8 cellular contexts compared by ENCODE assay signal in the genomic region with DNA sequence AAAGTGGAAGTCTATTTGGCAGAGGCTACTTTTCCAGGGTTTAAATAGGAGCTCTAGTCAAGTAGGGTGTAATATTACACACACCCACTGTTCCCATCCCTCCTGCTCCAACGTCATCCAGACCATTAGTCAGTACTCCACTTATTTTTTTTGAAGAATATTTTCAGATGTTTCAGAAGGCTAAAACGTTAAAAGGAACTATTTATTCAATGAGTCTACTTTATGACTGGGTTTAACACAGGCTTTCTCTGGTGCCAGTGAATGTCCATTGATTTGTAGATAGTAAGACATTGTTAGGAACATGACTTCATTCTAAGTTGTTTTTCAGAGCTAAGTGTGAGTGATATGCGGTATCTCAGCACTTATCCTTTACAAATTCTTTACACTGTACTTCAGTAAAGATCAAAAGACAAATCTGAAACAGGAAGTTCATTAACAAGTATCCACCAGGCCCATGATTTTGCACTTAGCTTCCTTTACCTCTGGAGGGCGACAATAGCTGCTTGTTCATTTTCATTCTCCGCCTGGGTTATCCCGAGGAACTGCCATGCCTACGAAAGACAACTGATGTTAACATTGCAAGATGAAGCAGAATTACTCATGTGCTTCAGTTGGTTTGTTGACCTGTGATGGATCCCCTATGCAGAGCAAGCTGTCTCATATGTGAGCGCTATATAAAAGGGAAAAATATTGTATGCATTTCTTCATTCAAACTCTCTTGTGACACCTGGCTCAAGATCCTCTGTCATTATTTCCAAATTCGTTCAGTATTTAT.
A peak's percentile ranks its signal among the peaks of the same experiment; 100 is the strongest.
DNase-seq lines count a peak whose midpoint lies in the region; ATAC-seq, FAIRE-seq and TF ChIP-seq lines count a peak whose summit lies in the region.

No MANE protein-coding gene starts in this region.

- peak; percentile 77 to 82 for TF ChIP-seq RAD21 in liver (IDR thresholded peaks at IDR 0.05)

- peak; percentile 80 for ATAC-seq in Right ventricle myocardium inferior

- H3K4me2 ChIP-seq in OCI-LY7 (ENCODE audit: low read length), result peak overlapping the region; percentile 28; the same call in 1 of the 2 replicates

- H4K20me1 ChIP-seq in OCI-LY7 (ENCODE audit: insufficient read depth, low read length), result no peaks in the 10 kb centered on the region

- DNase-seq in Right ventricle myocardium inferior (ENCODE audit: missing footprints), result no peak
- no peak for DNase-seq in cardiac septum (ENCODE audit: low spot score)
- DNase-seq in H4 (ENCODE audit: low spot score), result peak; percentile 82
- peak; percentile 9 for DNase-seq in KG1 (lab: John Stamatoyannopoulos, UW)
- DNase-seq in OCI-LY7 (ENCODE audit: low spot score), result peak; percentile 77
- no peak for DNase-seq in chondrocyte (ENCODE audit: low spot score)
- peak; percentile 69 for DNase-seq in urothelium cell line (ENCODE audit: low spot score)

- no TSS peak for BruUV-seq in OCI-LY7 (replicated peaks; lab: Mats Ljungman, UMichigan)

- H3K36me3 ChIP-seq in OCI-LY7 (ENCODE audit: insufficient read depth, low read length), result no peaks in the 10 kb centered on the region
- H3K36me3 ChIP-seq in liver (ENCODE audit: control insufficient read depth in 4 of 4, insufficient read depth in 3 of 4, low read depth in 1 of 4, low read length in 3 of 4), result no peaks in the 10 kb centered on the region

- TF ChIP-seq CTCF in OCI-LY7 (conservative IDR thresholded peaks at IDR 0.05; ENCODE audit: low read length), result peak; percentile 94
- peak; percentile 90 for TF ChIP-seq CTCF in chondrocyte (IDR thresholded peaks at IDR 0.05)
- TF ChIP-seq CTCF in liver (IDR thresholded peaks at IDR 0.05; ENCODE audit: low read depth, low read length, missing input control), result peak; percentile 41

- no peaks in the 10 kb centered on the region for H3K27me3 ChIP-seq in liver (ENCODE audit: control insufficient read depth in 4 of 4, insufficient read depth in 4 of 4, low read length in 3 of 4)

- CTCF ChIA-PET in OCI-LY7 (lab: Charles Lee; ENCODE audit: unreplicated experiment), result interaction anchor here (1.1 to 1.4 kb wide), 4 partner anchors 16 to 274 kb away, joined by 3 to 4 read pairs (median 4); no protein-coding TSS in a partner anchor

- H3K9ac ChIP-seq in liver (ENCODE audit: low read depth in 1 of 2, low read length in 2 of 2), result no peak overlapping the region

- intact Hi-C loops in Right ventricle myocardium inferior (cut with DNase I) (no loop called here), cardiac septum (cut with DNase I) (no loop called here), OCI-LY7 (cut with micrococcal nuclease; ENCODE audit: unreplicated experiment) (loop anchor here (1.0 to 5.0 kb wide), 3 partner anchors 111 to 791 kb away; partner anchors contain the start of gene TTC14)

- POLR2A ChIA-PET in OCI-LY7 (lab: Charles Lee), result interaction anchor here (0.6 to 1.4 kb wide), 10 partner anchors 10 to 1014 kb away, joined by 3 to 5 read pairs (median 3); no protein-coding TSS in a partner anchor

- H3K4me1 Mint-ChIP-seq in chondrocyte (ENCODE audit: low read depth), result peaks cover 12% of the 10 kb centered on the region

- H2AFZ ChIP-seq in OCI-LY7 (ENCODE audit: low read length), result peak overlapping the region; percentile 84; the same call in 1 of the 2 replicates

- no peaks in the 10 kb centered on the region for H3K79me2 ChIP-seq in OCI-LY7 (ENCODE audit: insufficient read depth, low read depth, low read length)

- no peak for FAIRE-seq in urothelium cell line (lab: Jason Lieb, UNC)

- H3K9me3 Mint-ChIP-seq in chondrocyte (ENCODE audit: low read depth), result no peaks in the 10 kb centered on the region

- peak overlapping the region; percentile 85 for H3K27ac Mint-ChIP-seq in chondrocyte (ENCODE audit: unreplicated experiment)

- no peak overlapping the region for H3K4me3 ChIP-seq in OCI-LY7 (ENCODE audit: low read depth, low read length, poor library complexity, severe bottlenecking)
- no peak overlapping the region for H3K4me3 ChIP-seq in liver (ENCODE audit: low read depth in 1 of 3, low read length in 3 of 3)

- no peak overlapping the region for H3K4me3 Mint-ChIP-seq in chondrocyte (ENCODE audit: unreplicated experiment)

- H3K9me3 ChIP-seq in OCI-LY7 (ENCODE audit: low read length) (no peaks in the 10 kb centered on the region), liver (ENCODE audit: control insufficient read depth in 4 of 4, low read length in 3 of 4) (no peaks in the 10 kb centered on the region)

- no peaks in the 10 kb centered on the region for H3K27me3 Mint-ChIP-seq in chondrocyte (ENCODE audit: low read depth)

- H3K27ac ChIP-seq in OCI-LY7 (ENCODE audit: low read depth, low read length, poor library complexity, severe bottlenecking) (no peak overlapping the region), liver (ENCODE audit: low read depth in 1 of 2, low read length in 2 of 2) (no peak overlapping the region)

- H3K36me3 Mint-ChIP-seq in chondrocyte (ENCODE audit: low read depth), result no peaks in the 10 kb centered on the region

- peaks cover 5% of the 10 kb centered on the region for H3K4me1 ChIP-seq in OCI-LY7 (ENCODE audit: insufficient read depth, low read length, poor library complexity, severe bottlenecking)
- no peaks in the 10 kb centered on the region for H3K4me1 ChIP-seq in liver (ENCODE audit: control insufficient read depth in 4 of 4, insufficient read depth in 4 of 4, low read length in 3 of 4)

- WGBS in liver, result 21% methylated on average over 9 of the region's 9 CpGs

- H3K9me2 ChIP-seq in OCI-LY7 (ENCODE audit: insufficient read depth, low read length), result no peaks in the 10 kb centered on the region

TF ChIP-seq in liver, 16 proteins besides CTCF, POLR2A, EP300 and RAD21:
- no peak for TF ChIP-seq TAF1 (conservative IDR thresholded peaks at IDR 0.05)
- TF ChIP-seq FOXA1 (IDR thresholded peaks at IDR 0.05), result no peak
- TF ChIP-seq JUND (IDR thresholded peaks at IDR 0.05), result no peak
- no peak for TF ChIP-seq HNF4A (conservative IDR thresholded peaks at IDR 0.05)
- TF ChIP-seq YY1 (IDR thresholded peaks at IDR 0.05), result no peak
- no peak for TF ChIP-seq NR2F2 (IDR thresholded peaks at IDR 0.05)
- TF ChIP-seq, protein P1, sequence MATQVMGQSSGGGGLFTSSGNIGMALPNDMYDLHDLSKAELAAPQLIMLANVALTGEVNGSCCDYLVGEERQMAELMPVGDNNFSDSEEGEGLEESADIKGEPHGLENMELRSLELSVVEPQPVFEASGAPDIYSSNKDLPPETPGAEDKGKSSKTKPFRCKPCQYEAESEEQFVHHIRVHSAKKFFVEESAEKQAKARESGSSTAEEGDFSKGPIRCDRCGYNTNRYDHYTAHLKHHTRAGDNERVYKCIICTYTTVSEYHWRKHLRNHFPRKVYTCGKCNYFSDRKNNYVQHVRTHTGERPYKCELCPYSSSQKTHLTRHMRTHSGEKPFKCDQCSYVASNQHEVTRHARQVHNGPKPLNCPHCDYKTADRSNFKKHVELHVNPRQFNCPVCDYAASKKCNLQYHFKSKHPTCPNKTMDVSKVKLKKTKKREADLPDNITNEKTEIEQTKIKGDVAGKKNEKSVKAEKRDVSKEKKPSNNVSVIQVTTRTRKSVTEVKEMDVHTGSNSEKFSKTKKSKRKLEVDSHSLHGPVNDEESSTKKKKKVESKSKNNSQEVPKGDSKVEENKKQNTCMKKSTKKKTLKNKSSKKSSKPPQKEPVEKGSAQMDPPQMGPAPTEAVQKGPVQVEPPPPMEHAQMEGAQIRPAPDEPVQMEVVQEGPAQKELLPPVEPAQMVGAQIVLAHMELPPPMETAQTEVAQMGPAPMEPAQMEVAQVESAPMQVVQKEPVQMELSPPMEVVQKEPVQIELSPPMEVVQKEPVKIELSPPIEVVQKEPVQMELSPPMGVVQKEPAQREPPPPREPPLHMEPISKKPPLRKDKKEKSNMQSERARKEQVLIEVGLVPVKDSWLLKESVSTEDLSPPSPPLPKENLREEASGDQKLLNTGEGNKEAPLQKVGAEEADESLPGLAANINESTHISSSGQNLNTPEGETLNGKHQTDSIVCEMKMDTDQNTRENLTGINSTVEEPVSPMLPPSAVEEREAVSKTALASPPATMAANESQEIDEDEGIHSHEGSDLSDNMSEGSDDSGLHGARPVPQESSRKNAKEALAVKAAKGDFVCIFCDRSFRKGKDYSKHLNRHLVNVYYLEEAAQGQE (IDR thresholded peaks at IDR 0.05), result no peak
- TF ChIP-seq GABPA (IDR thresholded peaks at IDR 0.05 in 1 of 2, conservative IDR thresholded peaks at IDR 0.05 in 1 of 2), result no peak
- no peak for TF ChIP-seq ATF3 (IDR thresholded peaks at IDR 0.05)
- TF ChIP-seq HNF4G (IDR thresholded peaks at IDR 0.05), result no peak
- TF ChIP-seq RXRA (IDR thresholded peaks at IDR 0.05), result no peak
- TF ChIP-seq, protein P2, sequence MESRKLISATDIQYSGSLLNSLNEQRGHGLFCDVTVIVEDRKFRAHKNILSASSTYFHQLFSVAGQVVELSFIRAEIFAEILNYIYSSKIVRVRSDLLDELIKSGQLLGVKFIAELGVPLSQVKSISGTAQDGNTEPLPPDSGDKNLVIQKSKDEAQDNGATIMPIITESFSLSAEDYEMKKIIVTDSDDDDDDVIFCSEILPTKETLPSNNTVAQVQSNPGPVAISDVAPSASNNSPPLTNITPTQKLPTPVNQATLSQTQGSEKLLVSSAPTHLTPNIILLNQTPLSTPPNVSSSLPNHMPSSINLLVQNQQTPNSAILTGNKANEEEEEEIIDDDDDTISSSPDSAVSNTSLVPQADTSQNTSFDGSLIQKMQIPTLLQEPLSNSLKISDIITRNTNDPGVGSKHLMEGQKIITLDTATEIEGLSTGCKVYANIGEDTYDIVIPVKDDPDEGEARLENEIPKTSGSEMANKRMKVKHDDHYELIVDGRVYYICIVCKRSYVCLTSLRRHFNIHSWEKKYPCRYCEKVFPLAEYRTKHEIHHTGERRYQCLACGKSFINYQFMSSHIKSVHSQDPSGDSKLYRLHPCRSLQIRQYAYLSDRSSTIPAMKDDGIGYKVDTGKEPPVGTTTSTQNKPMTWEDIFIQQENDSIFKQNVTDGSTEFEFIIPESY (IDR thresholded peaks at IDR 0.05), result no peak
- no peak for TF ChIP-seq FOXA2 (IDR thresholded peaks at IDR 0.05)
- no peak for TF ChIP-seq SP1 (IDR thresholded peaks at IDR 0.05)
- no peak for TF ChIP-seq MAX (IDR thresholded peaks at IDR 0.05)
- no peak for TF ChIP-seq EGR1 (IDR thresholded peaks at IDR 0.05; ENCODE audit: low read depth in 2 of 2)

Comparison
In these comparisons a context has a peak if more than half of its experiments do, and no peak if none do; other contexts are left out.
1. DNase-seq: peak in H4 (single experiment), KG1 (single experiment), OCI-LY7 (single experiment) and urothelium cell line (single experiment); none in Right ventricle myocardium inferior (single experiment), cardiac septum (single experiment) and chondrocyte (single experiment).
2. CTCF ChIP-seq: peak in every context shown above with its lines; median percentile 94 in OCI-LY7; 90 in chondrocyte; 41 in liver.